In genomic region chr5:132180134-132180745, GRCh38 we compare ENCODE assay signal across 10 cellular contexts. TPM values are rescaled to one million over a fixed set of nuclear protein-coding genes. Genes with fewer than 3 reads are reported as not detected.
DNase-seq lines count a peak whose midpoint lies in the region; ATAC-seq, FAIRE-seq and TF ChIP-seq lines count a peak whose summit lies in the region.
"Had no signal": no experiment of that assay in that cellular context is flagged by ENCODE, and none has a peak within 500 bp of the region (broad histone marks: within the 10 kb centered on the region; RNA-seq: fewer than 3 reads in every experiment).

No MANE protein-coding gene starts in this region.

- peak; percentile 24 for DNase-seq in Ammon's horn (ENCODE audit: low spot score)
- DNase-seq in NCI-H774 (lab: John Stamatoyannopoulos, UW) = peak; percentile 33
- DNase-seq in keratinocyte (ENCODE audit: low read depth, low spot score) = no peak
- no peak for DNase-seq in tibial artery

- no peaks in the 10 kb centered on the region for H3K79me2 ChIP-seq in keratinocyte (ENCODE audit: control insufficient read depth, insufficient read depth, low read length)

- no peaks in the 10 kb centered on the region for H3K9me3 ChIP-seq in keratinocyte (ENCODE audit: control insufficient read depth, low read depth, low read length)
- H3K9me3 ChIP-seq in tibial artery = no peaks in the 10 kb centered on the region
- H3K9me3 ChIP-seq: SJSA1 had no signal

- peak overlapping the region; percentile 48 for H3K4me2 ChIP-seq in keratinocyte (ENCODE audit: control insufficient read depth, extremely low read depth, insufficient read depth, low read depth, low read length)

- H3K27me3 ChIP-seq in keratinocyte (ENCODE audit: control insufficient read depth, extremely low read depth, insufficient read depth, low read length) = no peaks in the 10 kb centered on the region
- no peaks in the 10 kb centered on the region for H3K27me3 ChIP-seq in tibial artery
- H3K27me3 ChIP-seq: SJSA1 had no signal

- H3K9ac ChIP-seq in keratinocyte (ENCODE audit: control insufficient read depth, extremely low read depth, insufficient read depth, low read length) = no peak overlapping the region

- H3K36me3 Mint-ChIP-seq in brain = no peaks in the 10 kb centered on the region

- H3K27ac ChIP-seq in keratinocyte (ENCODE audit: control insufficient read depth, insufficient read depth, low read length) = no peak overlapping the region
- no peak overlapping the region for H3K27ac ChIP-seq in tibial artery
- H3K27ac ChIP-seq: SJSA1, skin epidermis had no signal

- intact Hi-C loops in tibial artery (cut with DNase I; ENCODE audit: low total_unique reads) = no loop called here

- peaks cover 24% of the 10 kb centered on the region for H3K4me1 Mint-ChIP-seq in brain

- H3K9me1 ChIP-seq in keratinocyte (ENCODE audit: control insufficient read depth, extremely low read depth, insufficient read depth, low read length) = peaks cover 2% of the 10 kb centered on the region

- H3K4me3 ChIP-seq in keratinocyte (ENCODE audit: control insufficient read depth in 2 of 3, extremely low read depth in 1 of 3, insufficient read depth in 2 of 3, low read depth in 1 of 3, low read length in 3 of 3) (no peak overlapping the region), tibial artery (no peak overlapping the region)
- H3K4me3 ChIP-seq: SJSA1, skin epidermis had no signal

- H3K4me1 ChIP-seq in keratinocyte (ENCODE audit: control insufficient read depth, extremely low read depth, insufficient read depth, low read length) = peaks cover 20% of the 10 kb centered on the region
- H3K4me1 ChIP-seq in tibial artery = peaks cover 0 to 6% (median 0%) of the 10 kb centered on the region in 4 donors

- TF ChIP-seq CTCF in GM12874 (IDR thresholded peaks at IDR 0.05; ENCODE audit: insufficient read depth, low read depth, low read length) (peak; percentile 63), brain (conservative IDR thresholded peaks at IDR 0.05) (peak; percentile 71 to 78), keratinocyte (optimal IDR thresholded peaks at IDR 0.05 in 1 of 3, IDR thresholded peaks at IDR 0.05 in 1 of 3, conservative IDR thresholded peaks at IDR 0.05 in 1 of 3; ENCODE audit: extremely low read depth in 1 of 3, insufficient read depth in 2 of 3, low read length in 3 of 3) (peak; percentile 60 to 83 (median 68)), tibial artery (IDR thresholded peaks at IDR 0.05) (peak; percentile 57 to 70)

- peaks cover 6% of the 10 kb centered on the region for H3K27me3 Mint-ChIP-seq in brain

- FAIRE-seq in keratinocyte (lab: Jason Lieb, UNC) = peak; percentile 13

- ATAC-seq in HG03025 (IDR thresholded peaks at IDR 0.05; ENCODE audit: low FRiP score, unreplicated experiment) (no peak), GM19463 (IDR thresholded peaks at IDR 0.05; ENCODE audit: unreplicated experiment) (no peak)

- no peaks in the 10 kb centered on the region for H4K20me1 ChIP-seq in keratinocyte (ENCODE audit: control insufficient read depth, extremely low read depth, insufficient read depth, low read length)

- H3K9me3 Mint-ChIP-seq in brain = peaks cover 0 to 6% (median 0%) of the 10 kb centered on the region in 5 experiments

- dilution Hi-C loops in keratinocyte (cut with MboI; ENCODE audit: extremely low pct_ligation_motif_present, low sequenced_read_pairs) = no loop called here

- H3K36me3 ChIP-seq in keratinocyte (ENCODE audit: control insufficient read depth in 2 of 2, extremely low read depth in 1 of 2, insufficient read depth in 2 of 2, low read length in 2 of 2) = no peaks in the 10 kb centered on the region
- no peaks in the 10 kb centered on the region for H3K36me3 ChIP-seq in tibial artery
- H3K36me3 ChIP-seq: SJSA1 had no signal

- H3K27ac Mint-ChIP-seq in brain = peak overlapping the region in 3 of 5 experiments; percentile 9 to 32 (median 28)

- H3K4me3 Mint-ChIP-seq in brain = no peak overlapping the region

- no peak overlapping the region for H2AFZ ChIP-seq in keratinocyte (ENCODE audit: control insufficient read depth, low read length)

RNA-seq across cellular contexts. Expression of gene P4HA2, which starts 47.4 kb away (rescaled TPM):
- polyA plus RNA-seq in brain (ENCODE audit: insufficient read depth, low read depth, low replicate concordance) = 8.4 TPM
- polyA plus RNA-seq in keratinocyte = 93.6 to 158 TPM (median 112 TPM) in 3 replicates
- polyA plus RNA-seq in keratinocyte (2011; ENCODE audit: low read depth) = 34.6 TPM
- polyA plus RNA-seq in keratinocyte (2011; cell fraction: cytosol; rRNA removed) = 55.1 and 60.5 TPM in 2 replicates
- 276 and 293 TPM in 2 replicates for polyA plus RNA-seq in keratinocyte (2011; cell fraction: nucleus; rRNA removed)
- polyA plus RNA-seq in keratinocyte (2012; ENCODE audit: low replicate concordance) = 64.5 and 83.7 TPM in 2 replicates
- polyA minus RNA-seq in keratinocyte = 128 to 202 TPM (median 140 TPM) in 3 replicates
- 61.6 TPM for polyA minus RNA-seq in keratinocyte (2011; cell fraction: cytosol; rRNA and poly(A)+ RNA removed)
- polyA minus RNA-seq in keratinocyte (2011; cell fraction: nucleus; rRNA and poly(A)+ RNA removed) = 165 and 259 TPM in 2 replicates

Comparison
In these comparisons a context has a peak if more than half of its experiments do, and no peak if none do; other contexts are left out.
1. DNase-seq: peak in Ammon's horn (single experiment) and NCI-H774 (single experiment); none in keratinocyte (single experiment) and tibial artery (0 of 2).
2. Peak in every context shown above with its lines, with median percentiles within 50 percentile points of each other: CTCF ChIP-seq.